ENCODE assay signal across 27 cellular contexts in the genomic region with DNA sequence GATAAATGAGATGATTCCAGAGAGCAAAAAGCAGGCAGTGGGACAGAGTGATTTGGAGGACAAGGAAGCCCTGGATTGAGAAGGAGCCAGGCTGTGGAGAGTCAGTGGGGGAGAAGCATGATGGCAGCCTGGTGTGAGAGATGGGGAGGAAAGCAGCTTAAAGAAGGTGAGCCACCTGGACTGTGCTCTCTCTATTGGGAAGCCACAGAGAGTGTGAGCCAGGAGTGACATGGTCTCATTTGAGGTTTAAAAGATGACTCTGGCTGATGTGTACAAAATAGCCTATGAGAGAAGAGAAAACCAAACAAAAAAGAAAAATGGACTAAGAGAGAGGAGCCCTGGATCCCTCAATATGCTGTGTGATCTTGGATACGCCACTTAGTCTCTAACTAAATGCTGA. TPM values are rescaled to one million over a fixed set of nuclear protein-coding genes. Genes with fewer than 3 reads are reported as not detected.
DNase-seq lines count a peak whose midpoint lies in the region; ATAC-seq and TF ChIP-seq lines count a peak whose summit lies in the region.
"Had no signal": no experiment of that assay in that cellular context is flagged by ENCODE, and none has a peak within 500 bp of the region (broad histone marks: within the 10 kb centered on the region; RNA-seq: fewer than 3 reads in every experiment).

No MANE protein-coding gene starts in this region.

- peaks cover 30% of the 10 kb centered on the region for H3K4me1 ChIP-seq in Caco-2
- H3K4me1 ChIP-seq in GM23338 (ENCODE audit: insufficient read depth), result no peaks in the 10 kb centered on the region
- peaks cover 6% of the 10 kb centered on the region for H3K4me1 ChIP-seq in endodermal cell (ENCODE audit: control insufficient read depth, insufficient read depth, low read length)
- H3K4me1 ChIP-seq in neural progenitor cell, result peaks cover 9% of the 10 kb centered on the region
- H3K4me1 ChIP-seq: SJSA1 had no signal

- H4K20me1 ChIP-seq in GM23338 (replicated peaks; ENCODE audit: insufficient read depth), result no peaks in the 10 kb centered on the region
- no peaks in the 10 kb centered on the region for H4K20me1 ChIP-seq in neural progenitor cell (ENCODE audit: low read depth)

- WGBS in endodermal cell (ENCODE audit: insufficient coverage in 1 of 2, insufficient read length in 1 of 2), 2 experiments, result 98 to 100% methylated on average over 1 of the region's 1 CpG

- BruUV-seq in Caco-2 (replicated peaks; lab: Mats Ljungman, UMichigan), result no TSS peak

- no peaks in the 10 kb centered on the region for H3K27me3 ChIP-seq in Caco-2 (replicated peaks; ENCODE audit: control insufficient read depth, insufficient read depth, low read length)
- H3K27me3 ChIP-seq in GM23338 (ENCODE audit: insufficient read depth), result no peaks in the 10 kb centered on the region
- peaks cover 10% of the 10 kb centered on the region for H3K27me3 ChIP-seq in endodermal cell (ENCODE audit: control insufficient read depth, insufficient read depth, low read length, poor library complexity, severe bottlenecking)
- H3K27me3 ChIP-seq in neural progenitor cell, result no peaks in the 10 kb centered on the region
- H3K27me3 ChIP-seq: SJSA1 had no signal

- POLR2A ChIA-PET in Caco-2 (lab: Charles Lee), result no interaction called here

- intact Hi-C loops in Caco-2 (cut with micrococcal nuclease; ENCODE audit: unreplicated experiment), result no loop called here

- H3K9me2 ChIP-seq in GM23338 (ENCODE audit: insufficient read depth), result no peaks in the 10 kb centered on the region

- H3K79me2 ChIP-seq in GM23338 (replicated peaks; ENCODE audit: insufficient read depth) (no peaks in the 10 kb centered on the region), neural progenitor cell (ENCODE audit: low read depth) (no peaks in the 10 kb centered on the region)

- H3K4me3 Mint-ChIP-seq in Caco-2 (ENCODE audit: unreplicated experiment), result no peak overlapping the region
- no peak overlapping the region for H3K4me3 Mint-ChIP-seq in GM23338
- peak overlapping the region; percentile 0 for H3K4me3 Mint-ChIP-seq in endodermal cell
- no peak overlapping the region for H3K4me3 Mint-ChIP-seq in neural progenitor cell
- H3K4me3 Mint-ChIP-seq: B cell; CD8-positive, alpha-beta T cell; H9; HFFc6 had no signal

- H3K27ac ChIP-seq in GM23338 (ENCODE audit: low read depth), result no peak overlapping the region
- no peak overlapping the region for H3K27ac ChIP-seq in endodermal cell (ENCODE audit: low read depth, low read length)
- H3K27ac ChIP-seq in neural progenitor cell, result no peak overlapping the region
- H3K27ac ChIP-seq: C4-2B, HL-60, PC-9, SJSA1 had no signal

- no peak for ATAC-seq in GM23338
- ATAC-seq in HG03457 (IDR thresholded peaks at IDR 0.05; ENCODE audit: unreplicated experiment), result no peak
- no peak for ATAC-seq in HG03342 (IDR thresholded peaks at IDR 0.05; ENCODE audit: unreplicated experiment)
- ATAC-seq in HG03175 (IDR thresholded peaks at IDR 0.05; ENCODE audit: unreplicated experiment), result no peak
- ATAC-seq: CD8-positive, alpha-beta T cell; Right ventricle myocardium inferior had no signal

- H3K9me3 ChIP-seq in Caco-2, result no peaks in the 10 kb centered on the region
- H3K9me3 ChIP-seq in endodermal cell (ENCODE audit: control insufficient read depth, low read length), result no peaks in the 10 kb centered on the region
- H3K9me3 ChIP-seq in neural progenitor cell (ENCODE audit: low read depth), result no peaks in the 10 kb centered on the region
- H3K9me3 ChIP-seq: SJSA1 had no signal

- TF ChIP-seq CTCF in Caco-2 (IDR thresholded peaks at IDR 0.05; ENCODE audit: insufficient read depth in 1 of 2, low read depth in 1 of 2, low read length in 1 of 2, severe bottlenecking in 1 of 2, unreplicated experiment in 1 of 2) (no peak), GM23338 (conservative IDR thresholded peaks at IDR 0.05; ENCODE audit: low read depth in 2 of 2) (no peak), endodermal cell (conservative IDR thresholded peaks at IDR 0.05) (no peak), neural progenitor cell (IDR thresholded peaks at IDR 0.05) (no peak)

- no peaks in the 10 kb centered on the region for H3K27me3 Mint-ChIP-seq in Caco-2 (ENCODE audit: insufficient read depth, unreplicated experiment)
- H3K27me3 Mint-ChIP-seq in GM23338 (ENCODE audit: insufficient read depth, low read depth, poor library complexity), result peaks cover 5% of the 10 kb centered on the region
- peaks cover 22% of the 10 kb centered on the region for H3K27me3 Mint-ChIP-seq in endodermal cell (ENCODE audit: insufficient read depth)
- peaks cover 10% of the 10 kb centered on the region for H3K27me3 Mint-ChIP-seq in neural progenitor cell (ENCODE audit: insufficient read depth, low read depth)

- H3K36me3 ChIP-seq in Caco-2 (ENCODE audit: control insufficient read depth, insufficient read depth, low read length) (no peaks in the 10 kb centered on the region), GM23338 (ENCODE audit: insufficient read depth) (no peaks in the 10 kb centered on the region), endodermal cell (ENCODE audit: control insufficient read depth, insufficient read depth, low read length) (no peaks in the 10 kb centered on the region), neural progenitor cell (no peaks in the 10 kb centered on the region)
- H3K36me3 ChIP-seq: SJSA1 had no signal

- H3K27ac Mint-ChIP-seq in Caco-2 (ENCODE audit: unreplicated experiment) (peak overlapping the region; percentile 5), GM23338 (no peak overlapping the region), endodermal cell (no peak overlapping the region), neural progenitor cell (no peak overlapping the region)
- H3K27ac Mint-ChIP-seq: B cell; CD8-positive, alpha-beta T cell; HFFc6 had no signal

- CTCF ChIA-PET in Caco-2 (lab: Charles Lee), result interaction anchor here (1.3 to 1.7 kb wide), 2 partner anchors 10 to 221 kb away, joined by 5 to 9 read pairs; no protein-coding TSS in a partner anchor

- H3K4me1 Mint-ChIP-seq in Caco-2 (ENCODE audit: low read depth, unreplicated experiment) (peaks cover 30% of the 10 kb centered on the region), GM23338 (peaks cover 16% of the 10 kb centered on the region; the same call in 2 of the 3 replicates), endodermal cell (peaks cover 29% of the 10 kb centered on the region), neural progenitor cell (no peaks in the 10 kb centered on the region)
- H3K4me1 Mint-ChIP-seq: B cell had no signal

- H3K4me3 ChIP-seq in Caco-2 (ENCODE audit: low read depth, low read length) (no peak overlapping the region), GM23338 (no peak overlapping the region), endodermal cell (ENCODE audit: low read length) (peak overlapping the region; percentile 48), neural progenitor cell (no peak overlapping the region)
- H3K4me3 ChIP-seq: PC-9, SJSA1 had no signal

- H3K9ac ChIP-seq in endodermal cell (ENCODE audit: extremely low read depth, low read length, poor library complexity, severe bottlenecking) (no peak overlapping the region), neural progenitor cell (no peak overlapping the region)

- DNase-seq in Caco-2 (no peak), GM23338 (ENCODE audit: low spot score) (no peak), endodermal cell (peak; percentile 33), neural progenitor cell (ENCODE audit: low spot score) (no peak)
- DNase-seq: CD8-positive, alpha-beta T cell; DMS 273 treated with DMSO at 0.1 percent for 48 hours; DMS79 treated with DMSO at 0.1 percent for 48 hours; GF-D8; H9; HFFc6; Karpas-422; NCI-H1092; NCI-H1436 treated with DMSO at 0.1 percent for 48 hours; NCI-H187 treated with DMSO at 0.1 percent for 48 hours; NCI-H2171 treated with DMSO at 0.1 percent for 48 hours; NCI-H345; NCI-H510A treated with DMSO at 0.1 percent for 48 hours; NK-92 treated with Interleukin-12 subunit alpha and Interleukin-12 subunit beta, amount 100 ng/mL, for 24 hours; PC-9 had no signal

- H3F3A ChIP-seq in GM23338 (replicated peaks; ENCODE audit: low read depth) (no peaks in the 10 kb centered on the region), neural progenitor cell (ENCODE audit: low read depth) (no peaks in the 10 kb centered on the region)

- H2AFZ ChIP-seq in GM23338, result 0 out of 2 replicates have a peak overlapping the region, but pooled peaks have one; percentile 47
- peak overlapping the region; percentile 60 for H2AFZ ChIP-seq in neural progenitor cell (replicated peaks)
- H2AFZ ChIP-seq: PC-9 had no signal

- no peaks in the 10 kb centered on the region for H3K9me3 Mint-ChIP-seq in Caco-2 (ENCODE audit: unreplicated experiment)
- H3K9me3 Mint-ChIP-seq in GM23338, result no peaks in the 10 kb centered on the region
- H3K9me3 Mint-ChIP-seq in endodermal cell, result no peaks in the 10 kb centered on the region
- H3K9me3 Mint-ChIP-seq in neural progenitor cell, result no peaks in the 10 kb centered on the region
- H3K9me3 Mint-ChIP-seq: CD8-positive, alpha-beta T cell; H9; HFFc6 had no signal

- H3K4me2 ChIP-seq in GM23338, result no peak overlapping the region
- no peak overlapping the region for H3K4me2 ChIP-seq in neural progenitor cell
- H3K4me2 ChIP-seq: PC-9 had no signal

- no peaks in the 10 kb centered on the region for H3K36me3 Mint-ChIP-seq in Caco-2 (ENCODE audit: insufficient read depth, unreplicated experiment)
- H3K36me3 Mint-ChIP-seq in GM23338 (ENCODE audit: low read depth), result no peaks in the 10 kb centered on the region
- H3K36me3 Mint-ChIP-seq in endodermal cell (ENCODE audit: low read depth), result no peaks in the 10 kb centered on the region
- no peaks in the 10 kb centered on the region for H3K36me3 Mint-ChIP-seq in neural progenitor cell
- H3K36me3 Mint-ChIP-seq: CD8-positive, alpha-beta T cell had no signal

TF ChIP-seq in GM23338, 12 proteins besides CTCF, POLR2A, EP300 and RAD21:
- TF ChIP-seq NANOG (IDR thresholded peaks at IDR 0.05; ENCODE audit: borderline replicate concordance), result no peak

RNA-seq across cellular contexts. Expression of a gene that starts 12.9 kb away (rescaled TPM):
- total RNA-seq in Caco-2 (2022) (68.1 and 77.3 TPM in 2 replicates), endodermal cell (1 to 10 TPM; 1.2 to 1.9 TPM), neural progenitor cell (ENCODE audit: low replicate concordance) (0.15 and 1.1 TPM in 2 replicates)
- total RNA-seq in GM23338 (2014; rRNA removed; shearing (Covaris generic)), result 5.4 and 5.7 TPM in 2 replicates
- 0.52 and 0.68 TPM in 2 replicates for polyA plus RNA-seq in GM23338 (2016; fragmentation: Nextera tagmentation; extraction: Ambion mirVana)
- polyA plus RNA-seq in endodermal cell (2013, experiment 1 of 2), result 1.2 TPM
- 1.5 TPM for polyA plus RNA-seq in endodermal cell (2013, experiment 2 of 2)

Comparison
In these comparisons a context has a peak if more than half of its experiments do, and no peak if none do; other contexts are left out.
1. RNA of a gene that starts 12.9 kb away (total RNA-seq): 68.1 to 77.3 TPM in Caco-2; 5.4 to 5.7 TPM in GM23338, 1.2 to 1.9 TPM in endodermal cell and 0.15 to 1.1 TPM in neural progenitor cell; every median in the first group is over 10 times any median in the second.